Comparison of ENCODE assay signal across 26 cellular contexts in the genomic region with DNA sequence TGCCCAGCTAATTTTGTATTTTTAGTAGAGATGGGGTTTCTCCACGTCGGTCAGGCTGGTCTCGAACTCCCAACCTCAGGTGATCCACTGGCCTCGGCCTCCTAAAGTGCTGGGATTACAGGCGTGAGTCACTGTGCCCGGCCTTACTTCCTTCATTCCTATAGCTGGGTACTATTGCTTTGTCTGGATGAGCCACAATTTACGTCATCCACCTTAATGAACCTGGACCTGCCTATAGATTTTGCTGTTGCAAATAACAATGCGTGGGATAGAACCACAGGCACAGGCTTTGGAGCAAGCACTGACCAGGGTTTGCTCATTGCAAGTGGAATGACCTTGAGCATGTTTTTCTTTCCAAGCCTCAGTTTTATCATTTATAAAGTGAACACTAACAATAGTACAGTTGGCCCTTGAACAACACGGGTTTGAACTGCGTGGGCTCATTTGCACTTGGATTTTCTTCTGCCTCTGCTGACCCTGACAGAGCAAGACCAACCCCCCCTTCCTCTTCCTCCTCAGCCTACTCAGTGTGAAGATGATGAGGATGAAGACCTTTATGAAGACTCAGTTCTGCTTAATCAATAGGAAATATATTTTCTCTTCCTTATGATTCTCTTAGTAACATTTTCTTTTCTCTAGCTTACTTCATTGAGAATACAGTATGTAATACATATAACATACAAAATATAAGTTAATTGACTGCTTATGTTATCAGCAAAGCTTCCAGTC. TPM values are rescaled to one million over a fixed set of nuclear protein-coding genes. Genes with fewer than 3 reads are reported as not detected.
"Had no signal": no experiment of that assay in that cellular context is flagged by ENCODE, and none has a peak within 500 bp of the region (broad histone marks: within the 10 kb centered on the region; RNA-seq: fewer than 3 reads in every experiment).

No MANE protein-coding gene starts in this region.

- H3K36me3 Mint-ChIP-seq: activated naive CD4-positive, alpha-beta T cell treated with anti-CD3 and anti-CD28 coated beads, Interleukin-2, amount 10 ng/mL, durations not matched to agents 7 days and 5 days; activated naive CD8-positive, alpha-beta T cell treated with anti-CD3 and anti-CD28 coated beads for 36 hours had no signal

- DNase-seq: activated CD4-positive, alpha-beta T cell treated with anti-CD3 and anti-CD28 coated beads for 4 hours; activated CD8-positive, alpha-beta memory T cell treated with anti-CD3 and anti-CD28 coated beads, Interleukin-2, amount 50 U/mL, for 4 hours; activated CD8-positive, alpha-beta T cell treated with anti-CD3 and anti-CD28 coated beads for 36 hours; activated gamma-delta T cell treated with Interleukin-2 at 50 U/mL for 16 hours; activated naive CD4-positive, alpha-beta T cell treated with anti-CD3 and anti-CD28 coated beads, Interleukin-2, amount 10 ng/mL, durations not matched to agents 7 days and 5 days; activated naive CD8-positive, alpha-beta T cell treated with anti-CD3 and anti-CD28 coated beads for 36 hours; activated T-cell treated with anti-CD3 and anti-CD28 coated beads, Interleukin-2, amount 50 U/mL, for 72 hours; anterior cingulate cortex; central memory CD4-positive, alpha-beta T cell; Kasumi-1; KBM-7; NCI-H1048; NCI-H146; NCI-H187 treated with DMSO at 0.1 percent for 48 hours; NCI-H2081 treated with DMSO at 0.1 percent for 48 hours; NCI-H446; NCI-H524; PC-3; SHP77 treated with DMSO at 0.1 percent for 48 hours; T-helper 1 cell; WERI-Rb-1 had no signal

- H3K27ac Mint-ChIP-seq: activated CD8-positive, alpha-beta T cell treated with anti-CD3 and anti-CD28 coated beads for 36 hours; activated naive CD4-positive, alpha-beta T cell treated with anti-CD3 and anti-CD28 coated beads, Interleukin-2, amount 10 ng/mL, durations not matched to agents 7 days and 5 days; activated naive CD8-positive, alpha-beta T cell treated with anti-CD3 and anti-CD28 coated beads for 36 hours; activated T-cell treated with anti-CD3 and anti-CD28 coated beads, Interleukin-2, amount 50 U/mL, for 72 hours; activated T-helper 2 cell treated with anti-CD3 and anti-CD28 coated beads, Interferon-gamma antibody, Interleukin-2, Interleukin-4, amounts not matched to agents 10 μg/mL and 5 μg/mL and 100 μg/mL, durations not matched to agents 14 hours and 24 hours and 36 hours had no signal

- H3K4me1 Mint-ChIP-seq: activated naive CD4-positive, alpha-beta T cell treated with anti-CD3 and anti-CD28 coated beads, Interleukin-2, amount 10 ng/mL, durations not matched to agents 7 days and 5 days; activated naive CD8-positive, alpha-beta T cell treated with anti-CD3 and anti-CD28 coated beads for 36 hours had no signal

- H3K4me3 Mint-ChIP-seq: activated CD8-positive, alpha-beta T cell treated with anti-CD3 and anti-CD28 coated beads for 36 hours; activated naive CD4-positive, alpha-beta T cell treated with anti-CD3 and anti-CD28 coated beads, Interleukin-2, amount 10 ng/mL, durations not matched to agents 7 days and 5 days; activated naive CD8-positive, alpha-beta T cell treated with anti-CD3 and anti-CD28 coated beads for 36 hours; activated T-cell treated with anti-CD3 and anti-CD28 coated beads, Interleukin-2, amount 50 U/mL, for 72 hours had no signal

- H3K27me3 Mint-ChIP-seq: activated naive CD4-positive, alpha-beta T cell treated with anti-CD3 and anti-CD28 coated beads, Interleukin-2, amount 10 ng/mL, durations not matched to agents 7 days and 5 days had no signal

- H3K36me3 ChIP-seq: WERI-Rb-1 had no signal

- H3K9me3 Mint-ChIP-seq: activated CD8-positive, alpha-beta T cell treated with anti-CD3 and anti-CD28 coated beads for 36 hours; activated naive CD4-positive, alpha-beta T cell treated with anti-CD3 and anti-CD28 coated beads, Interleukin-2, amount 10 ng/mL, durations not matched to agents 7 days and 5 days; activated naive CD8-positive, alpha-beta T cell treated with anti-CD3 and anti-CD28 coated beads for 36 hours; activated T-cell treated with anti-CD3 and anti-CD28 coated beads, Interleukin-2, amount 50 U/mL, for 72 hours; activated T-helper 2 cell treated with anti-CD3 and anti-CD28 coated beads, Interferon-gamma antibody, Interleukin-2, Interleukin-4, amounts not matched to agents 10 μg/mL and 5 μg/mL and 100 μg/mL, durations not matched to agents 14 hours and 24 hours and 36 hours had no signal

- H3K27ac ChIP-seq: WERI-Rb-1 had no signal

- ATAC-seq: activated CD4-positive, CD25-positive, alpha-beta regulatory T cell treated with anti-CD3 and anti-CD28 coated beads, Interleukin-2, amount 50 U/mL, for 24 hours; activated CD8-positive, alpha-beta T cell treated with anti-CD3 and anti-CD28 coated beads for 36 hours; activated T-cell treated with anti-CD3 and anti-CD28 coated beads, Interleukin-2, amount 50 U/mL, for 72 hours; PC-3 had no signal

RNA-seq across cellular contexts. Expression of gene BECN2, which starts 33.3 kb away (rescaled TPM):
- total RNA-seq: activated CD8-positive, alpha-beta T cell treated with anti-CD3 and anti-CD28 coated beads for 36 hours; activated naive CD8-positive, alpha-beta T cell treated with anti-CD3 and anti-CD28 coated beads for 36 hours; activated T-cell treated with anti-CD3 and anti-CD28 coated beads, Interleukin-2, amount 50 U/mL, for 72 hours; activated T-helper 2 cell treated with anti-CD3 and anti-CD28 coated beads, Interferon-gamma antibody, Interleukin-2, Interleukin-4, amounts not matched to agents 10 μg/mL and 5 μg/mL and 100 μg/mL, durations not matched to agents 14 hours and 24 hours and 36 hours; PC-3; SK-MEL-5; T-helper 2 cell treated with Interferon-gamma antibody and Interleukin-4, amounts not matched to agents 100 ng/mL and 5 ng/mL, for 36 hours had no signal
- polyA plus RNA-seq: adipose tissue had no signal
